Comparison of ENCODE assay signal across 1 cellular context in the genomic region with DNA sequence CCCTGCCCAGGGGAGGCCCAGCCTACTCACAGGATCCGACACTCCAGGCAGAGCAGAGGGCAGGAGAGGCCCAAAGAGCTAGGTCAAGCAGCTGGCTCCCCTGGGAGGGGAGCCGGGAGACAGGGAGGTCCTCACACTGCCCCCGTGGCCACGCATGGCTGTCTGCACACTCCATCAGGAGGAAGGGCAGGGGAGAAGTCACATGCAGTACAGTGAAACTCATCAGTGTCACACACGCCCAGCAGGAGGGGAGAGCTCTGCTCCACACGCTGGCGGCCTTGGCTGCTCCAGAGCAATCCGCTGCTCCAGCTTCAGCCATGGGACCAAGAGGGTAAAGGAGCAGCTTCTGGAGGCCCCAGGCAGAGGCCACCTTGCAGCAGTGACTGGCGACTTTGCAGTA.
TF ChIP-seq lines count a peak whose summit lies in the region.

No MANE protein-coding gene starts in this region.

TF ChIP-seq in HEK293, 187 proteins besides CTCF, POLR2A, EP300 and RAD21:
- TF ChIP-seq GFI1B (tag by site-specific recombination; IDR thresholded peaks at IDR 0.05) (no peak), GLIS1 (tag by site-specific recombination; IDR thresholded peaks at IDR 0.05) (peak; percentile 27; the same call in 1 of the 2 replicates), ZNF155 (tag by site-specific recombination; IDR thresholded peaks at IDR 0.05) (no peak), GLIS2 (tag by site-specific recombination; IDR thresholded peaks at IDR 0.05) (no peak), ZNF561 (tag by site-specific recombination; IDR thresholded peaks at IDR 0.05; ENCODE audit: borderline replicate concordance) (no peak), ZNF600 (tag by site-specific recombination; IDR thresholded peaks at IDR 0.05) (peak; percentile 51; the same call in 1 of the 2 replicates), ZIC2 (tag by site-specific recombination; IDR thresholded peaks at IDR 0.05) (peak; percentile 37; the same call in 1 of the 2 replicates), ZNF266 (tag by site-specific recombination; IDR thresholded peaks at IDR 0.05; ENCODE audit: low read depth) (no peak), ZBTB17 (tag by site-specific recombination; IDR thresholded peaks at IDR 0.05) (no peak), FEZF1 (tag by site-specific recombination; IDR thresholded peaks at IDR 0.05) (0 out of 2 replicates have a peak, but pooled peaks have one; percentile 7), ZNF394 (tag by site-specific recombination; IDR thresholded peaks at IDR 0.05; ENCODE audit: borderline replicate concordance) (0 out of 2 replicates have a peak, but pooled peaks have one; percentile 23), ZNF596 (tag by site-specific recombination; IDR thresholded peaks at IDR 0.05) (no peak), ZNF416 (tag by site-specific recombination; IDR thresholded peaks at IDR 0.05) (no peak)
